In the genomic region with DNA sequence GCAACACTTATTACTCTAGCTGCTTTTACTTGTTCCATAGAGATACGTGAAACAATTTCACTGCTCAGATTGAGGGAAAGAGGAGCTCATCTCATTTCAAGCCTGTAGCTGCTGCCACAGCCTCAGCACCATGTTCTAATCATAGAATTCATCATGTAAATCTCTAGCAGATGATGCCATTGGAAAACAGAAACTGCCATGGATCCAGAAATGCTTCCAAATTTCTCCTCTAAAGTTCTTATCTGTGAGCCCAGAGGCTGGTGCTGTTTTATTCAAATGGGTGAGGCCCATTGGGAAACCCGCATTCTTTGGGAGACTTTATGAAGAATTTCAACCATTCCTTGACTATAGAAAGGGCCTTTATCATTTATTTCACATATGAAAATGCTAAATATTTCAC, we compare ENCODE assay signal across 2 cellular contexts.
A peak's percentile ranks its signal among the peaks of the same experiment; 100 is the strongest.
TF ChIP-seq lines count a peak whose summit lies in the region.

No MANE protein-coding gene starts in this region.

TF ChIP-seq in GM23338, 12 proteins besides CTCF, POLR2A, EP300 and RAD21 (continued from another document and continues in another):
- TF ChIP-seq, protein P1, sequence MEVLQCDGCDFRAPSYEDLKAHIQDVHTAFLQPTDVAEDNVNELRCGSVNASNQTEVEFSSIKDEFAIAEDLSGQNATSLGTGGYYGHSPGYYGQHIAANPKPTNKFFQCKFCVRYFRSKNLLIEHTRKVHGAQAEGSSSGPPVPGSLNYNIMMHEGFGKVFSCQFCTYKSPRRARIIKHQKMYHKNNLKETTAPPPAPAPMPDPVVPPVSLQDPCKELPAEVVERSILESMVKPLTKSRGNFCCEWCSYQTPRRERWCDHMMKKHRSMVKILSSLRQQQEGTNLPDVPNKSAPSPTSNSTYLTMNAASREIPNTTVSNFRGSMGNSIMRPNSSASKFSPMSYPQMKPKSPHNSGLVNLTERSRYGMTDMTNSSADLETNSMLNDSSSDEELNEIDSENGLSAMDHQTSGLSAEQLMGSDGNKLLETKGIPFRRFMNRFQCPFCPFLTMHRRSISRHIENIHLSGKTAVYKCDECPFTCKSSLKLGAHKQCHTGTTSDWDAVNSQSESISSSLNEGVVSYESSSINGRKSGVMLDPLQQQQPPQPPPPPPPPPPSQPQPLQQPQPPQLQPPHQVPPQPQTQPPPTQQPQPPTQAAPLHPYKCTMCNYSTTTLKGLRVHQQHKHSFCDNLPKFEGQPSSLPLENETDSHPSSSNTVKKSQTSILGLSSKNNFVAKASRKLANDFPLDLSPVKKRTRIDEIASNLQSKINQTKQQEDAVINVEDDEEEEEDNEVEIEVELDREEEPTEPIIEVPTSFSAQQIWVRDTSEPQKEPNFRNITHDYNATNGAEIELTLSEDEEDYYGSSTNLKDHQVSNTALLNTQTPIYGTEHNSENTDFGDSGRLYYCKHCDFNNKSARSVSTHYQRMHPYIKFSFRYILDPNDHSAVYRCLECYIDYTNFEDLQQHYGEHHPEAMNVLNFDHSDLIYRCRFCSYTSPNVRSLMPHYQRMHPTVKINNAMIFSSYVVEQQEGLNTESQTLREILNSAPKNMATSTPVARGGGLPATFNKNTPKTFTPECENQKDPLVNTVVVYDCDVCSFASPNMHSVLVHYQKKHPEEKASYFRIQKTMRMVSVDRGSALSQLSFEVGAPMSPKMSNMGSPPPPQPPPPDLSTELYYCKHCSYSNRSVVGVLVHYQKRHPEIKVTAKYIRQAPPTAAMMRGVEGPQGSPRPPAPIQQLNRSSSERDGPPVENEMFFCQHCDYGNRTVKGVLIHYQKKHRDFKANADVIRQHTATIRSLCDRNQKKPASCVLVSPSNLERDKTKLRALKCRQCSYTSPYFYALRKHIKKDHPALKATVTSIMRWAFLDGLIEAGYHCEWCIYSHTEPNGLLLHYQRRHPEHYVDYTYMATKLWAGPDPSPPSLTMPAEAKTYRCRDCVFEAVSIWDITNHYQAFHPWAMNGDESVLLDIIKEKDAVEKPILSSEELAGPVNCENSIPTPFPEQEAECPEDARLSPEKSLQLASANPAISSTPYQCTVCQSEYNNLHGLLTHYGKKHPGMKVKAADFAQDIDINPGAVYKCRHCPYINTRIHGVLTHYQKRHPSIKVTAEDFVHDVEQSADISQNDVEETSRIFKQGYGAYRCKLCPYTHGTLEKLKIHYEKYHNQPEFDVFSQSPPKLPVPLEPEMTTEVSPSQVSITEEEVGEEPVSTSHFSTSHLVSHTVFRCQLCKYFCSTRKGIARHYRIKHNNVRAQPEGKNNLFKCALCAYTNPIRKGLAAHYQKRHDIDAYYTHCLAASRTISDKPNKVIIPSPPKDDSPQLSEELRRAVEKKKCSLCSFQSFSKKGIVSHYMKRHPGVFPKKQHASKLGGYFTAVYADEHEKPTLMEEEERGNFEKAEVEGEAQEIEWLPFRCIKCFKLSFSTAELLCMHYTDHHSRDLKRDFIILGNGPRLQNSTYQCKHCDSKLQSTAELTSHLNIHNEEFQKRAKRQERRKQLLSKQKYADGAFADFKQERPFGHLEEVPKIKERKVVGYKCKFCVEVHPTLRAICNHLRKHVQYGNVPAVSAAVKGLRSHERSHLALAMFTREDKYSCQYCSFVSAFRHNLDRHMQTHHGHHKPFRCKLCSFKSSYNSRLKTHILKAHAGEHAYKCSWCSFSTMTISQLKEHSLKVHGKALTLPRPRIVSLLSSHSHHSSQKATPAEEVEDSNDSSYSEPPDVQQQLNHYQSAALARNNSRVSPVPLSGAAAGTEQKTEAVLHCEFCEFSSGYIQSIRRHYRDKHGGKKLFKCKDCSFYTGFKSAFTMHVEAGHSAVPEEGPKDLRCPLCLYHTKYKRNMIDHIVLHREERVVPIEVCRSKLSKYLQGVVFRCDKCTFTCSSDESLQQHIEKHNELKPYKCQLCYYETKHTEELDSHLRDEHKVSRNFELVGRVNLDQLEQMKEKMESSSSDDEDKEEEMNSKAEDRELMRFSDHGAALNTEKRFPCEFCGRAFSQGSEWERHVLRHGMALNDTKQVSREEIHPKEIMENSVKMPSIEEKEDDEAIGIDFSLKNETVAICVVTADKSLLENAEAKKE (CRISPR knock-in tag; IDR thresholded peaks at IDR 0.05) = no peak
- TF ChIP-seq STAT1 (IDR thresholded peaks at IDR 0.05; ENCODE audit: unreplicated experiment) (no peak), JUNB (IDR thresholded peaks at IDR 0.05; ENCODE audit: unreplicated experiment) (no peak), EZH2phosphoT487 (IDR thresholded peaks at IDR 0.05; ENCODE audit: unreplicated experiment) (no peak), EZH2 (IDR thresholded peaks at IDR 0.05; ENCODE audit: low read depth, unreplicated experiment) (no peak), ZNF331 (CRISPR knock-in tag; IDR thresholded peaks at IDR 0.05; ENCODE audit: low read depth) (no peak), ZNF114 (CRISPR knock-in tag; IDR thresholded peaks at IDR 0.05) (no peak), NANOG (IDR thresholded peaks at IDR 0.05; ENCODE audit: borderline replicate concordance) (no peak)
- TF ChIP-seq, protein P2, sequence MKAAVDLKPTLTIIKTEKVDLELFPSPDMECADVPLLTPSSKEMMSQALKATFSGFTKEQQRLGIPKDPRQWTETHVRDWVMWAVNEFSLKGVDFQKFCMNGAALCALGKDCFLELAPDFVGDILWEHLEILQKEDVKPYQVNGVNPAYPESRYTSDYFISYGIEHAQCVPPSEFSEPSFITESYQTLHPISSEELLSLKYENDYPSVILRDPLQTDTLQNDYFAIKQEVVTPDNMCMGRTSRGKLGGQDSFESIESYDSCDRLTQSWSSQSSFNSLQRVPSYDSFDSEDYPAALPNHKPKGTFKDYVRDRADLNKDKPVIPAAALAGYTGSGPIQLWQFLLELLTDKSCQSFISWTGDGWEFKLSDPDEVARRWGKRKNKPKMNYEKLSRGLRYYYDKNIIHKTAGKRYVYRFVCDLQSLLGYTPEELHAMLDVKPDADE (IDR thresholded peaks at IDR 0.05) = no peak
- TF ChIP-seq, protein P3, sequence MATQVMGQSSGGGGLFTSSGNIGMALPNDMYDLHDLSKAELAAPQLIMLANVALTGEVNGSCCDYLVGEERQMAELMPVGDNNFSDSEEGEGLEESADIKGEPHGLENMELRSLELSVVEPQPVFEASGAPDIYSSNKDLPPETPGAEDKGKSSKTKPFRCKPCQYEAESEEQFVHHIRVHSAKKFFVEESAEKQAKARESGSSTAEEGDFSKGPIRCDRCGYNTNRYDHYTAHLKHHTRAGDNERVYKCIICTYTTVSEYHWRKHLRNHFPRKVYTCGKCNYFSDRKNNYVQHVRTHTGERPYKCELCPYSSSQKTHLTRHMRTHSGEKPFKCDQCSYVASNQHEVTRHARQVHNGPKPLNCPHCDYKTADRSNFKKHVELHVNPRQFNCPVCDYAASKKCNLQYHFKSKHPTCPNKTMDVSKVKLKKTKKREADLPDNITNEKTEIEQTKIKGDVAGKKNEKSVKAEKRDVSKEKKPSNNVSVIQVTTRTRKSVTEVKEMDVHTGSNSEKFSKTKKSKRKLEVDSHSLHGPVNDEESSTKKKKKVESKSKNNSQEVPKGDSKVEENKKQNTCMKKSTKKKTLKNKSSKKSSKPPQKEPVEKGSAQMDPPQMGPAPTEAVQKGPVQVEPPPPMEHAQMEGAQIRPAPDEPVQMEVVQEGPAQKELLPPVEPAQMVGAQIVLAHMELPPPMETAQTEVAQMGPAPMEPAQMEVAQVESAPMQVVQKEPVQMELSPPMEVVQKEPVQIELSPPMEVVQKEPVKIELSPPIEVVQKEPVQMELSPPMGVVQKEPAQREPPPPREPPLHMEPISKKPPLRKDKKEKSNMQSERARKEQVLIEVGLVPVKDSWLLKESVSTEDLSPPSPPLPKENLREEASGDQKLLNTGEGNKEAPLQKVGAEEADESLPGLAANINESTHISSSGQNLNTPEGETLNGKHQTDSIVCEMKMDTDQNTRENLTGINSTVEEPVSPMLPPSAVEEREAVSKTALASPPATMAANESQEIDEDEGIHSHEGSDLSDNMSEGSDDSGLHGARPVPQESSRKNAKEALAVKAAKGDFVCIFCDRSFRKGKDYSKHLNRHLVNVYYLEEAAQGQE (IDR thresholded peaks at IDR 0.05; ENCODE audit: unreplicated experiment) = no peak

TF ChIP-seq in SK-N-SH, 30 proteins besides CTCF, POLR2A, EP300 and RAD21 (continued from another document):
- peak; percentile 73 for TF ChIP-seq GATA2 (CRISPR knock-in tag; IDR thresholded peaks at IDR 0.05)
- TF ChIP-seq TAF1 (IDR thresholded peaks at IDR 0.05; ENCODE audit: borderline replicate concordance, low read depth, low read length) = no peak
- no peak for TF ChIP-seq FOSL2 (IDR thresholded peaks at IDR 0.05; ENCODE audit: borderline replicate concordance, low read depth)
- TF ChIP-seq TEAD4 (IDR thresholded peaks at IDR 0.05; ENCODE audit: borderline replicate concordance, insufficient read depth) = no peak; the same call in 1 of the 2 replicates
- no peak for TF ChIP-seq ELF1 (IDR thresholded peaks at IDR 0.05)
- TF ChIP-seq RCOR1 (IDR thresholded peaks at IDR 0.05; ENCODE audit: low read length) = peak; percentile 39; the same call in 1 of the 2 replicates
- no peak for TF ChIP-seq FOXJ3 (CRISPR knock-in tag; IDR thresholded peaks at IDR 0.05)
- no peak for TF ChIP-seq EZH2phosphoT487 (IDR thresholded peaks at IDR 0.05; ENCODE audit: borderline replicate concordance, low read depth)
- TF ChIP-seq TCF12 (IDR thresholded peaks at IDR 0.05) = no peak
- no peak for TF ChIP-seq NFIC (IDR thresholded peaks at IDR 0.05; ENCODE audit: borderline replicate concordance)
- no peak for TF ChIP-seq SIN3A (IDR thresholded peaks at IDR 0.05; ENCODE audit: borderline replicate concordance, low read depth, low read length)
- peak; percentile 28 for TF ChIP-seq CHD2 (IDR thresholded peaks at IDR 0.05; ENCODE audit: low read length, partially characterized antibody)
- TF ChIP-seq, protein P3 (IDR thresholded peaks at IDR 0.05; ENCODE audit: low read depth, low read length) = no peak
- TF ChIP-seq GABPA (IDR thresholded peaks at IDR 0.05; ENCODE audit: low read depth) = no peak
- 0 out of 2 replicates have a peak, but pooled peaks have one; percentile 5 for TF ChIP-seq YY1 (IDR thresholded peaks at IDR 0.05; ENCODE audit: low read depth)
- TF ChIP-seq, protein P4, sequence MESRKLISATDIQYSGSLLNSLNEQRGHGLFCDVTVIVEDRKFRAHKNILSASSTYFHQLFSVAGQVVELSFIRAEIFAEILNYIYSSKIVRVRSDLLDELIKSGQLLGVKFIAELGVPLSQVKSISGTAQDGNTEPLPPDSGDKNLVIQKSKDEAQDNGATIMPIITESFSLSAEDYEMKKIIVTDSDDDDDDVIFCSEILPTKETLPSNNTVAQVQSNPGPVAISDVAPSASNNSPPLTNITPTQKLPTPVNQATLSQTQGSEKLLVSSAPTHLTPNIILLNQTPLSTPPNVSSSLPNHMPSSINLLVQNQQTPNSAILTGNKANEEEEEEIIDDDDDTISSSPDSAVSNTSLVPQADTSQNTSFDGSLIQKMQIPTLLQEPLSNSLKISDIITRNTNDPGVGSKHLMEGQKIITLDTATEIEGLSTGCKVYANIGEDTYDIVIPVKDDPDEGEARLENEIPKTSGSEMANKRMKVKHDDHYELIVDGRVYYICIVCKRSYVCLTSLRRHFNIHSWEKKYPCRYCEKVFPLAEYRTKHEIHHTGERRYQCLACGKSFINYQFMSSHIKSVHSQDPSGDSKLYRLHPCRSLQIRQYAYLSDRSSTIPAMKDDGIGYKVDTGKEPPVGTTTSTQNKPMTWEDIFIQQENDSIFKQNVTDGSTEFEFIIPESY (IDR thresholded peaks at IDR 0.05; ENCODE audit: borderline replicate concordance, low read depth) = no peak
- TF ChIP-seq RXRA (IDR thresholded peaks at IDR 0.05; ENCODE audit: borderline replicate concordance, low read depth) = no peak
- TF ChIP-seq, protein P5, sequence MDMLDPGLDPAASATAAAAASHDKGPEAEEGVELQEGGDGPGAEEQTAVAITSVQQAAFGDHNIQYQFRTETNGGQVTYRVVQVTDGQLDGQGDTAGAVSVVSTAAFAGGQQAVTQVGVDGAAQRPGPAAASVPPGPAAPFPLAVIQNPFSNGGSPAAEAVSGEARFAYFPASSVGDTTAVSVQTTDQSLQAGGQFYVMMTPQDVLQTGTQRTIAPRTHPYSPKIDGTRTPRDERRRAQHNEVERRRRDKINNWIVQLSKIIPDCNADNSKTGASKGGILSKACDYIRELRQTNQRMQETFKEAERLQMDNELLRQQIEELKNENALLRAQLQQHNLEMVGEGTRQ (IDR thresholded peaks at IDR 0.05; ENCODE audit: borderline replicate concordance, low read depth, low read length) = no peak
- peak; percentile 85; the same call in 1 of the 2 replicates for TF ChIP-seq MXI1 (IDR thresholded peaks at IDR 0.05; ENCODE audit: low read depth, low read length)
